In the genomic region with DNA sequence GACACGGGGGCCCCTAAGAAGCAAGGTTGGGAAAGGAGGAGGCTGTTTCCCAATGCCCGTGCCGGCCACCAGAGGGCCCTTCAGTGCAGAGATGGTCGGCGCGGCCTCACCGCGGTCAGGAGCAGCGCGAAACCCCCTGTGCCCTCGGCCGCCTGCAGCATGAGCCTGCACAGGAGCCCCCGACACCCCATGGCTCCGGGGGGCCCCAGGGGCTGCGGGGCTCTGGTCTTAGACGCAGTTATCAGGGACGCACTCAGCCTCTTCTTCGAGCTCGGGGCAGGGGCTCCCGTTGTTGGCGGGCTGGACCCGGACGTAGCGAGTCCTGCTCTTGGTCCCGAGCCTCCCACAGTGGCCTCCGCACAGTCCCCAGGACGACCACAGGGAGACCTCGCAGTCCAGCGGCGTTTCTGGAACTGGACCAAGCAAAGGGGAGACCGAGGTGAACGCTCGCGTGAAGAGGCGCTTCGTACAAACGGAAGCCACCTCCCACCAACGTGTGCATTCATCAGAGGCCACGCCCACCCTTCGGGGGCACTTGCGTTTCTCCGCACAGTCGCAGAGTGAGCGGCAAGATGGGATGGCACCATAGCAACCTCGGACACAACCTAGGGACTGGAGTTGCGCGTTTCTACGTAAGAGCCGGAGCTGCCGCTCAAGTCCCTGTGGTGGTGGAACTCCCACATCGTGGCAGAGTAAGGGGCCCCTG, we compare ENCODE assay signal across 8 cellular contexts. TPM values are rescaled to one million over a fixed set of nuclear protein-coding genes. Genes with fewer than 3 reads are reported as not detected.
DNase-seq lines count a peak whose midpoint lies in the region; ATAC-seq, FAIRE-seq and TF ChIP-seq lines count a peak whose summit lies in the region.

No MANE protein-coding gene starts in this region.

- FAIRE-seq in RCC 7860 (lab: Jason Lieb, UNC), result no peak

- intact Hi-C loops in activated T-helper 1 cell treated with anti-CD3 and anti-CD28 coated beads, Interleukin-12 subunit alpha, Interleukin-12 subunit beta, Interleukin-2, Interleukin-4 antibody, amounts not matched to agents 30 ng/mL and 10 ng/mL and 1 ng/mL, durations not matched to agents 14 hours and 24 hours and 36 hours (cut with micrococcal nuclease), result loop anchor here (1.0 kb wide), 9 partner anchors 20 to 184 kb away; a partner anchor contains a TSS

- H3K27ac Mint-ChIP-seq in activated T-helper 1 cell treated with anti-CD3 and anti-CD28 coated beads, Interleukin-12 subunit alpha, Interleukin-12 subunit beta, Interleukin-2, Interleukin-4 antibody, amounts not matched to agents 30 ng/mL and 10 ng/mL and 1 ng/mL, durations not matched to agents 14 hours and 24 hours and 36 hours, result peak overlapping the region; percentile 69
- peak overlapping the region; percentile 12 for H3K27ac Mint-ChIP-seq in neural crest cell (ENCODE audit: unreplicated experiment)
- H3K27ac Mint-ChIP-seq in stimulated activated naive CD8-positive, alpha-beta T cell treated with anti-CD3 and anti-CD28 coated beads, Interleukin-15, amount 100 ng/mL, for 72 hours, result peak overlapping the region; percentile 40 to 92

- H3K4me1 Mint-ChIP-seq in activated T-helper 1 cell treated with anti-CD3 and anti-CD28 coated beads, Interleukin-12 subunit alpha, Interleukin-12 subunit beta, Interleukin-2, Interleukin-4 antibody, amounts not matched to agents 30 ng/mL and 10 ng/mL and 1 ng/mL, durations not matched to agents 14 hours and 24 hours and 36 hours (ENCODE audit: low read depth), result peaks cover 15% of the 10 kb centered on the region
- H3K4me1 Mint-ChIP-seq in neural crest cell, result peaks cover 7% of the 10 kb centered on the region
- H3K4me1 Mint-ChIP-seq in stimulated activated naive CD8-positive, alpha-beta T cell treated with anti-CD3 and anti-CD28 coated beads, Interleukin-15, amount 100 ng/mL, for 72 hours, result peaks cover 56% of the 10 kb centered on the region

- no peaks in the 10 kb centered on the region for H3K9me3 Mint-ChIP-seq in activated T-helper 1 cell treated with anti-CD3 and anti-CD28 coated beads, Interleukin-12 subunit alpha, Interleukin-12 subunit beta, Interleukin-2, Interleukin-4 antibody, amounts not matched to agents 30 ng/mL and 10 ng/mL and 1 ng/mL, durations not matched to agents 14 hours and 24 hours and 36 hours
- H3K9me3 Mint-ChIP-seq in neural crest cell, result peaks cover 5% of the 10 kb centered on the region
- H3K9me3 Mint-ChIP-seq in stimulated activated naive CD8-positive, alpha-beta T cell treated with anti-CD3 and anti-CD28 coated beads, Interleukin-15, amount 100 ng/mL, for 72 hours, result no peaks in the 10 kb centered on the region

- peak; percentile 84 for ATAC-seq in GM21529 (IDR thresholded peaks at IDR 0.05; ENCODE audit: unreplicated experiment)
- peak; percentile 90 for ATAC-seq in stimulated activated naive CD8-positive, alpha-beta T cell treated with anti-CD3 and anti-CD28 coated beads, Interleukin-15, amount 100 ng/mL, for 72 hours

- peak; percentile 92 for TF ChIP-seq CTCF in neural crest cell (conservative IDR thresholded peaks at IDR 0.05)

- peak overlapping the region; percentile 79 for H3K4me3 Mint-ChIP-seq in activated T-helper 1 cell treated with anti-CD3 and anti-CD28 coated beads, Interleukin-12 subunit alpha, Interleukin-12 subunit beta, Interleukin-2, Interleukin-4 antibody, amounts not matched to agents 30 ng/mL and 10 ng/mL and 1 ng/mL, durations not matched to agents 14 hours and 24 hours and 36 hours
- H3K4me3 Mint-ChIP-seq in neural crest cell, result peak overlapping the region; percentile 78
- H3K4me3 Mint-ChIP-seq in stimulated activated naive CD8-positive, alpha-beta T cell treated with anti-CD3 and anti-CD28 coated beads, Interleukin-15, amount 100 ng/mL, for 72 hours, result peak overlapping the region; percentile 81 to 92

- peak overlapping the region; percentile 62 for H3K4me3 ChIP-seq in Jurkat, Clone E6-1 (ENCODE audit: low read length)

- peaks cover 13% of the 10 kb centered on the region for H3K27me3 Mint-ChIP-seq in activated T-helper 1 cell treated with anti-CD3 and anti-CD28 coated beads, Interleukin-12 subunit alpha, Interleukin-12 subunit beta, Interleukin-2, Interleukin-4 antibody, amounts not matched to agents 30 ng/mL and 10 ng/mL and 1 ng/mL, durations not matched to agents 14 hours and 24 hours and 36 hours (ENCODE audit: insufficient read depth)
- H3K27me3 Mint-ChIP-seq in neural crest cell (ENCODE audit: low read depth), result peaks cover 56% of the 10 kb centered on the region
- H3K27me3 Mint-ChIP-seq in stimulated activated naive CD8-positive, alpha-beta T cell treated with anti-CD3 and anti-CD28 coated beads, Interleukin-15, amount 100 ng/mL, for 72 hours, result peaks cover 36% of the 10 kb centered on the region

- H3K36me3 Mint-ChIP-seq in activated T-helper 1 cell treated with anti-CD3 and anti-CD28 coated beads, Interleukin-12 subunit alpha, Interleukin-12 subunit beta, Interleukin-2, Interleukin-4 antibody, amounts not matched to agents 30 ng/mL and 10 ng/mL and 1 ng/mL, durations not matched to agents 14 hours and 24 hours and 36 hours (ENCODE audit: low read depth), result no peaks in the 10 kb centered on the region
- no peaks in the 10 kb centered on the region for H3K36me3 Mint-ChIP-seq in neural crest cell (ENCODE audit: low read depth)

- peak; percentile 98 for DNase-seq in DMS53 (lab: John Stamatoyannopoulos, UW)
- DNase-seq in Jurkat, Clone E6-1 (ENCODE audit: low read depth, low spot score), result peak; percentile 82
- DNase-seq in RCC 7860 (ENCODE audit: low spot score), result peak; percentile 50
- peak; percentile 83 for DNase-seq in activated T-helper 1 cell treated with anti-CD3 and anti-CD28 coated beads, Interleukin-12 subunit alpha, Interleukin-12 subunit beta, Interleukin-2, Interleukin-4 antibody, amounts not matched to agents 30 ng/mL and 10 ng/mL and 1 ng/mL, durations not matched to agents 14 hours and 24 hours and 36 hours (ENCODE audit: low spot score)
- DNase-seq in fibroblast of the conjunctiva (ENCODE audit: low read depth), result peak; percentile 38
- DNase-seq in neural crest cell (ENCODE audit: low read depth, low spot score), result peak; percentile 72
- peak; percentile 84 to 90 for DNase-seq in stimulated activated naive CD8-positive, alpha-beta T cell treated with anti-CD3 and anti-CD28 coated beads, Interleukin-15, amount 100 ng/mL, for 72 hours

RNA-seq across cellular contexts. Expression of a gene that starts 5.0 kb away (rescaled TPM):
- polyA plus RNA-seq in Jurkat, Clone E6-1 (2012; ENCODE audit: insufficient read depth, insufficient read length), result 27.3 TPM
- total RNA-seq in activated T-helper 1 cell treated with anti-CD3 and anti-CD28 coated beads, Interleukin-12 subunit alpha, Interleukin-12 subunit beta, Interleukin-2, Interleukin-4 antibody, amounts not matched to agents 30 ng/mL and 10 ng/mL and 1 ng/mL, durations not matched to agents 14 hours and 24 hours and 36 hours, result 12.1 and 16.3 TPM in 2 replicates
- 2.3 and 4.1 TPM in 2 replicates for total RNA-seq in neural crest cell

RNA-seq across cellular contexts. Expression of a gene that starts 54.0 kb away (rescaled TPM):
- polyA plus RNA-seq in Jurkat, Clone E6-1 (2012; ENCODE audit: insufficient read depth, insufficient read length), result 54.1 TPM
- 0.93 and 1.5 TPM in 2 replicates for total RNA-seq in activated T-helper 1 cell treated with anti-CD3 and anti-CD28 coated beads, Interleukin-12 subunit alpha, Interleukin-12 subunit beta, Interleukin-2, Interleukin-4 antibody, amounts not matched to agents 30 ng/mL and 10 ng/mL and 1 ng/mL, durations not matched to agents 14 hours and 24 hours and 36 hours
- 2.7 and 5.0 TPM in 2 replicates for total RNA-seq in neural crest cell

Comparison
In these comparisons a context has a peak if more than half of its experiments do, and no peak if none do; other contexts are left out.
1. Peak in every context shown above with its lines: DNase-seq, ATAC-seq and H3K4me3 ChIP-seq.
2. DNase-seq: peak in every context shown above with its lines; median percentile 98 in DMS53; 87 in stimulated activated naive CD8-positive, alpha-beta T cell treated with anti-CD3 and anti-CD28 coated beads, Interleukin-15, amount 100 ng/mL, for 72 hours; 83 in activated T-helper 1 cell treated with anti-CD3 and anti-CD28 coated beads, Interleukin-12 subunit alpha, Interleukin-12 subunit beta, Interleukin-2, Interleukin-4 antibody, amounts not matched to agents 30 ng/mL and 10 ng/mL and 1 ng/mL, durations not matched to agents 14 hours and 24 hours and 36 hours; 82 in Jurkat, Clone E6-1; 72 in neural crest cell; 50 in RCC 7860; 38 in fibroblast of the conjunctiva.
3. H3K27ac Mint-ChIP-seq: peak in every context shown above with its lines; median percentile 69 in activated T-helper 1 cell treated with anti-CD3 and anti-CD28 coated beads, Interleukin-12 subunit alpha, Interleukin-12 subunit beta, Interleukin-2, Interleukin-4 antibody, amounts not matched to agents 30 ng/mL and 10 ng/mL and 1 ng/mL, durations not matched to agents 14 hours and 24 hours and 36 hours; 66 in stimulated activated naive CD8-positive, alpha-beta T cell treated with anti-CD3 and anti-CD28 coated beads, Interleukin-15, amount 100 ng/mL, for 72 hours; 12 in neural crest cell.